ENCODE assay signal across 24 cellular contexts in the genomic region with DNA sequence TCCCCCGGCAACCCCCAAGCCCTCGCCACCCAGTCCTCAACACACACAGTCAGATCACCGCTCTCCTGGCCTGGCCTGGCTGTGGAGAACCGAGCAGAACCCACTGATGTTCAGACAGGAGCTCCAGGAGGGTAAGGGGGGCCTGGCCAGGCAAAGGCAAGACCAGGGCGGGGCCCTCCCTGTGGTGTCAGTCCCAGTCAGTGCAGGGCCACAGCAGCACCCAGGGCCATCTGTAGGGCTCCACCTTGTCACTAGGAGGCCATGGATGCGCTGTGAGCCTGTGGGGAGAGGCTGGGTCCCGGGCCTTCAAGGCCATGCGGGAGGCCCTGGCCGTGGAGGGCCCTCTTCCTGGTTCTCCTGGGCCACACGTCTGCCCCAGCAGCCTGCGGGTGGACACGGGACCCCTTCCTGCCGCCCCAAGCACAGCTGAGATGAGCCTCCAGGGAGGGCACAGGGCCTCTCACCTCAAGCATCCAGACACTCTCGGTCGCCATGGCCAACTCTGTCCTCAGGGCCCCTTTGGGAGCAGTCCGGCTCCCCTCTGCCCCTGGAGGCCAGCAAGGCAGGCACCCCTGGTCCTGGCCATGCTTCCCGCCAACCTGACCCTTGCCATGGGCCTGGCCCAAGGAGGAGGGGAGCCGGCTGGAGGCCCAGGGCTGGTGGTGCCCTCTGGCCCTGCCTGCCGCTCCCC. TPM values are rescaled to one million over a fixed set of nuclear protein-coding genes. Genes with fewer than 3 reads are reported as not detected.
DNase-seq lines count a peak whose midpoint lies in the region; ATAC-seq and TF ChIP-seq lines count a peak whose summit lies in the region.
"Had no signal": no experiment of that assay in that cellular context is flagged by ENCODE, and none has a peak within 500 bp of the region (broad histone marks: within the 10 kb centered on the region; RNA-seq: fewer than 3 reads in every experiment).

No MANE protein-coding gene starts in this region.

- H3K9me3 Mint-ChIP-seq in activated CD8-positive, alpha-beta T cell treated with anti-CD3 and anti-CD28 coated beads, Interleukin-2, amount 10 ng/mL, durations not matched to agents 7 days and 5 days (ENCODE audit: insufficient read depth): no peaks in the 10 kb centered on the region
- H3K9me3 Mint-ChIP-seq: activated T-cell treated with anti-CD3 and anti-CD28 coated beads, Interleukin-2, amount 50 U/mL, for 4 hours; neural progenitor cell had no signal

- TF ChIP-seq EP300 in upper lobe of left lung (IDR thresholded peaks at IDR 0.05): no peak

- H3K4me1 ChIP-seq in lower lobe of right lung (no peaks in the 10 kb centered on the region), upper lobe of left lung (no peaks in the 10 kb centered on the region)
- H3K4me1 ChIP-seq: BE2C, gastroesophageal sphincter, psoas muscle had no signal

- ATAC-seq in Right ventricle myocardium superior (ENCODE audit: poor library complexity) (no peak), left ventricle myocardium superior (no peak), lower lobe of right lung (no peak), upper lobe of left lung (ENCODE audit: low FRiP score in 2 of 2) (peak; percentile 20 to 28), GM18909 (IDR thresholded peaks at IDR 0.05; ENCODE audit: poor library complexity, unreplicated experiment) (no peak), GM18498 (IDR thresholded peaks at IDR 0.05; ENCODE audit: unreplicated experiment) (no peak)
- ATAC-seq in activated CD8-positive, alpha-beta T cell treated with anti-CD3 and anti-CD28 coated beads, Interleukin-2, amount 10 ng/mL, durations not matched to agents 7 days and 5 days: peak; percentile 26
- ATAC-seq: activated T-cell treated with anti-CD3 and anti-CD28 coated beads, Interleukin-2, amount 50 U/mL, for 4 hours; gastroesophageal sphincter; PC-3 had no signal

- H3K4me3 ChIP-seq in lower lobe of right lung (no peak overlapping the region), upper lobe of left lung (no peak overlapping the region)
- H3K4me3 ChIP-seq: coronary artery, gastroesophageal sphincter, lung, neural progenitor cell, psoas muscle had no signal

- H3K36me3 ChIP-seq in lower lobe of right lung: no peaks in the 10 kb centered on the region
- no peaks in the 10 kb centered on the region for H3K36me3 ChIP-seq in upper lobe of left lung
- H3K36me3 ChIP-seq: BE2C, gastroesophageal sphincter, neural progenitor cell had no signal

- H3K36me3 Mint-ChIP-seq in activated CD8-positive, alpha-beta T cell treated with anti-CD3 and anti-CD28 coated beads, Interleukin-2, amount 10 ng/mL, durations not matched to agents 7 days and 5 days (ENCODE audit: low read depth): no peaks in the 10 kb centered on the region
- H3K36me3 Mint-ChIP-seq: neural progenitor cell had no signal

- H3K9me3 ChIP-seq in lower lobe of right lung (no peaks in the 10 kb centered on the region), upper lobe of left lung (no peaks in the 10 kb centered on the region)
- H3K9me3 ChIP-seq: BE2C, gastroesophageal sphincter, psoas muscle had no signal

- DNase-seq in Right ventricle myocardium superior (peak; percentile 32), left ventricle myocardium superior (no peak), lower lobe of right lung (peak; percentile 36), upper lobe of left lung (peak in 1 of 2 donors; percentile 76), epidermal melanocyte (ENCODE audit: insufficient read length, low spot score) (no peak)
- DNase-seq in activated CD8-positive, alpha-beta T cell treated with anti-CD3 and anti-CD28 coated beads, Interleukin-2, amount 10 ng/mL, durations not matched to agents 7 days and 5 days: no peak
- DNase-seq: activated CD4-positive, CD25-positive, alpha-beta regulatory T cell treated with anti-CD3 and anti-CD28 coated beads, Interleukin-2, amount 50 U/mL, for 72 hours; activated naive CD4-positive, alpha-beta T cell; activated T-cell treated with anti-CD3 and anti-CD28 coated beads, Interleukin-2, amount 50 U/mL, for 4 hours; BE2C; DMS53; GDM1; HCEC 1CT; NCI-H1092; NCI-H1930; PC-3; T-helper 1 cell had no signal

- intact Hi-C loops in Right ventricle myocardium superior (cut with DNase I) (no loop called here), left ventricle myocardium superior (cut with micrococcal nuclease) (no loop called here), lower lobe of right lung (cut with DNase I) (no loop called here)

- H3K4me3 Mint-ChIP-seq in activated CD8-positive, alpha-beta T cell treated with anti-CD3 and anti-CD28 coated beads, Interleukin-2, amount 10 ng/mL, durations not matched to agents 7 days and 5 days: no peak overlapping the region
- H3K4me3 Mint-ChIP-seq: activated T-cell treated with anti-CD3 and anti-CD28 coated beads, Interleukin-2, amount 50 U/mL, for 4 hours; neural progenitor cell had no signal

- no peak overlapping the region for H3K27ac Mint-ChIP-seq in activated CD8-positive, alpha-beta T cell treated with anti-CD3 and anti-CD28 coated beads, Interleukin-2, amount 10 ng/mL, durations not matched to agents 7 days and 5 days
- H3K27ac Mint-ChIP-seq: neural progenitor cell had no signal

- WGBS in upper lobe of left lung, 2 donors: 87 to 93% methylated on average over 9 to 13 of the region's 19 CpGs

- TF ChIP-seq CTCF in lower lobe of right lung (IDR thresholded peaks at IDR 0.05): no peak
- no peak for TF ChIP-seq CTCF in upper lobe of left lung (IDR thresholded peaks at IDR 0.05)

- no peaks in the 10 kb centered on the region for H3K27me3 Mint-ChIP-seq in activated CD8-positive, alpha-beta T cell treated with anti-CD3 and anti-CD28 coated beads, Interleukin-2, amount 10 ng/mL, durations not matched to agents 7 days and 5 days (ENCODE audit: low read depth)

- TF ChIP-seq POLR2A in upper lobe of left lung (IDR thresholded peaks at IDR 0.05): no peak

- no peaks in the 10 kb centered on the region for H3K4me1 Mint-ChIP-seq in activated CD8-positive, alpha-beta T cell treated with anti-CD3 and anti-CD28 coated beads, Interleukin-2, amount 10 ng/mL, durations not matched to agents 7 days and 5 days (ENCODE audit: low read depth)

- CTCF ChIA-PET in activated CD8-positive, alpha-beta T cell treated with anti-CD3 and anti-CD28 coated beads, Interleukin-2, amount 10 ng/mL, durations not matched to agents 7 days and 5 days (lab: Charles Lee): no interaction called here

- H3K27me3 ChIP-seq in lower lobe of right lung (ENCODE audit: low read depth) (no peaks in the 10 kb centered on the region), upper lobe of left lung (no peaks in the 10 kb centered on the region)
- H3K27me3 ChIP-seq: BE2C, neural progenitor cell had no signal

- H3K27ac ChIP-seq in lower lobe of right lung (no peak overlapping the region), upper lobe of left lung (no peak overlapping the region)
- H3K27ac ChIP-seq: coronary artery, gastroesophageal sphincter, neural progenitor cell, psoas muscle had no signal

- POLR2A ChIA-PET in activated CD8-positive, alpha-beta T cell treated with anti-CD3 and anti-CD28 coated beads, Interleukin-2, amount 10 ng/mL, durations not matched to agents 7 days and 5 days (lab: Charles Lee): no interaction called here

RNA-seq across cellular contexts. Expression of gene ANO7, which starts 2.0 kb away (rescaled TPM):
- total RNA-seq in Right ventricle myocardium superior: 0.35 TPM
- 1.1 TPM for total RNA-seq in left ventricle myocardium superior
- under 1 TPM; 0.29 to 0.31 TPM for total RNA-seq in activated CD8-positive, alpha-beta T cell treated with anti-CD3 and anti-CD28 coated beads, Interleukin-2, amount 10 ng/mL, durations not matched to agents 7 days and 5 days
- 1.3 TPM for total RNA-seq in lower lobe of right lung
- total RNA-seq in upper lobe of left lung: 1 to 10 TPM in 5 of 6 donors, under 1 TPM in 1; 0.30 to 1.3 (median 1.1) TPM

RNA-seq across cellular contexts. Expression of gene PPP1R7, which starts 40.2 kb away (rescaled TPM):
- total RNA-seq in Right ventricle myocardium superior (66.0 TPM), left ventricle myocardium superior (70.3 TPM), lower lobe of right lung (58.9 TPM), upper lobe of left lung (10 to 100 TPM; 38.8 to 76.1 (median 57.7) TPM)
- total RNA-seq in activated CD8-positive, alpha-beta T cell treated with anti-CD3 and anti-CD28 coated beads, Interleukin-2, amount 10 ng/mL, durations not matched to agents 7 days and 5 days: 10 to 100 TPM; 90.8 to 97.2 TPM

RNA-seq across cellular contexts. Expression of gene PASK, which starts 41.2 kb away (rescaled TPM):
- 3.2 TPM for total RNA-seq in Right ventricle myocardium superior
- total RNA-seq in left ventricle myocardium superior: 3.4 TPM
- 10 to 100 TPM; 46.7 to 52.4 TPM for total RNA-seq in activated CD8-positive, alpha-beta T cell treated with anti-CD3 and anti-CD28 coated beads, Interleukin-2, amount 10 ng/mL, durations not matched to agents 7 days and 5 days
- 10.8 TPM for total RNA-seq in lower lobe of right lung
- total RNA-seq in upper lobe of left lung: 10 to 100 TPM in 5 of 6 donors, 1 to 10 TPM in 1; 4.3 to 18.9 (median 13.8) TPM

Comparison
In these comparisons a context has a peak if more than half of its experiments do, and no peak if none do; other contexts are left out.
1. DNase-seq: peak in Right ventricle myocardium superior (single experiment) and lower lobe of right lung (single experiment); none in left ventricle myocardium superior (single experiment), activated CD8-positive, alpha-beta T cell treated with anti-CD3 and anti-CD28 coated beads, Interleukin-2, amount 10 ng/mL, durations not matched to agents 7 days and 5 days (single experiment) and epidermal melanocyte (single experiment).
2. ATAC-seq: peak in activated CD8-positive, alpha-beta T cell treated with anti-CD3 and anti-CD28 coated beads, Interleukin-2, amount 10 ng/mL, durations not matched to agents 7 days and 5 days (single experiment) and upper lobe of left lung (2 of 2); none in Right ventricle myocardium superior (single experiment), left ventricle myocardium superior (single experiment), lower lobe of right lung (0 of 2), GM18909 (single experiment) and GM18498 (single experiment).